In the genomic region with DNA sequence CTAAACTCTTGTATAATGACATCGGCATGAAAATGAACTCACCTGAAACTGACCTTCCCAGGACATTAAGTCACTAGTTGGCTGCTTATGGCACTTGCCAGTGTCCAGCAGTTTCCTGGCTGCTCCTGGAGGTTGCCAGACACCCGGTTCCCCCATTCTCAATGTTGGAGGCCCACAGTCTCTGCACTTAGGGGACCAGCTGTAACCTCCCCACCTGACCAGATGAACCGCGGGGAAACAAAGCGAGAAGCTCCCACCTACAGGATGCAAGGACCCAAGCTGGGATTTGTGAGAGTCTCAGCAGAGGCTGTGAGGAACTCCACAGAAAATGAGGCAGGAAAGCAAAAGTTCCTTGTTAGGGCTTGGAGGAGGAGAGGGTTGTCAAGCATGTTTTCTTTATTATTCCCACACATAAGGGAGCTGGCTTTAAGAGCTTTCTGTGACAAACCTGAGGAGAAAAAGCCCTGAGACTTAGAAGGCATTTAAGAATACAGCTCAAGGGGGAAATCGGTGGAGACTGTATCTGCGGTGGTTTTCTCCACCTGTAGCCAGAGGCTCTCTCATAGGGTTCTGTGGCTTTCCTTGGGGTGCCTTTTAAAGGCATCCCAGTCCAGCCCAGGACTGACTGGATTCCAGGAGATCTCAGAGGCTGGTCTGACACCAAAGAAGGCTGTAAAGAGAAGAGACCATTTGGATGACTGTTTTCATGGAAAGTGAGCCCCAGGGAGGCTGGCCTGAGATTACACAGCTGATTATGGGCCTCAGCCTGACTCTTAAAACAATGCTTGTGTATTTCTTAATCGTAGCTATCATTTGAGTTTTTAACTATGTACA, we compare ENCODE assay signal across 8 cellular contexts. TPM values are rescaled to one million over a fixed set of nuclear protein-coding genes. Genes with fewer than 3 reads are reported as not detected.
DNase-seq lines count a peak whose midpoint lies in the region; ATAC-seq and TF ChIP-seq lines count a peak whose summit lies in the region.

No MANE protein-coding gene starts in this region.

- H3K9me3 ChIP-seq in adipocyte (ENCODE audit: control insufficient read depth, low read length) (no peaks in the 10 kb centered on the region), tibial nerve (no peaks in the 10 kb centered on the region), WERI-Rb-1 (ENCODE audit: severe bottlenecking) (no peaks in the 10 kb centered on the region)

- TF ChIP-seq CTCF in tibial nerve (IDR thresholded peaks at IDR 0.05) (no peak), WERI-Rb-1 (IDR thresholded peaks at IDR 0.05; ENCODE audit: low read depth, low read length) (no peak)

- peak overlapping the region; percentile 49 to 90 (median 86) for H3K27ac ChIP-seq in tibial nerve
- H3K27ac ChIP-seq in WERI-Rb-1 = no peak overlapping the region

- H3K4me3 Mint-ChIP-seq in activated T-cell treated with anti-CD3 and anti-CD28 coated beads, Interleukin-2, amount 50 U/mL, for 72 hours = peak overlapping the region; percentile 88 to 95

- H3K4me3 ChIP-seq in adipocyte (ENCODE audit: low read length) = peak overlapping the region; percentile 91
- H3K4me3 ChIP-seq in tibial nerve = peak overlapping the region in 3 of 4 donors; percentile 70 to 93 (median 80)
- no peak overlapping the region; the same call in 1 of the 2 replicates for H3K4me3 ChIP-seq in WERI-Rb-1 (ENCODE audit: low read depth, low read length)

- DNase-seq in activated T-cell treated with anti-CD3 and anti-CD28 coated beads, Interleukin-2, amount 50 U/mL, for 72 hours = no peak
- DNase-seq in activated T-cell treated with anti-CD3 and anti-CD28 coated beads, Interleukin-2, amount 50 U/mL, for 48 hours = no peak
- DNase-seq in adipocyte (ENCODE audit: low read depth) (peak; percentile 41), kidney glomerular epithelial cell (lab: John Stamatoyannopoulos, UW) (peak; percentile 76), tibial nerve (ENCODE audit: low spot score in 2 of 2) (no peak), head of caudate nucleus (no peak), WERI-Rb-1 (no peak)

- no peak for TF ChIP-seq POLR2A in tibial nerve (IDR thresholded peaks at IDR 0.05)

- intact Hi-C loops in head of caudate nucleus (cut with DNase I) = loop anchor here (5.0 kb wide), 3 partner anchors 45 to 200 kb away; a partner anchor contains a TSS

- peaks cover 49% of the 10 kb centered on the region for H3K27me3 Mint-ChIP-seq in activated T-cell treated with anti-CD3 and anti-CD28 coated beads, Interleukin-2, amount 50 U/mL, for 72 hours (ENCODE audit: low read depth)

- no peak for TF ChIP-seq EP300 in tibial nerve (IDR thresholded peaks at IDR 0.05)

- peaks cover 33% of the 10 kb centered on the region for H3K4me1 Mint-ChIP-seq in activated T-cell treated with anti-CD3 and anti-CD28 coated beads, Interleukin-2, amount 50 U/mL, for 72 hours (ENCODE audit: low read depth)

- peak overlapping the region; percentile 94 for H3K9ac ChIP-seq in adipocyte (ENCODE audit: low read length)

- H3K27ac Mint-ChIP-seq in activated T-cell treated with anti-CD3 and anti-CD28 coated beads, Interleukin-2, amount 50 U/mL, for 72 hours = no peak overlapping the region

- no peaks in the 10 kb centered on the region for H3K27me3 ChIP-seq in adipocyte (replicated peaks; ENCODE audit: control insufficient read depth, insufficient read depth, low read length)
- peaks cover 0 to 34% of the 10 kb centered on the region in 2 donors for H3K27me3 ChIP-seq in tibial nerve
- peaks cover 21% of the 10 kb centered on the region for H3K27me3 ChIP-seq in WERI-Rb-1 (ENCODE audit: insufficient read depth, low read depth, severe bottlenecking)

- WGBS in tibial nerve, 2 donors = 63 to 70% methylated on average over 8 of the region's 8 CpGs

- no peaks in the 10 kb centered on the region for H3K36me3 ChIP-seq in adipocyte (ENCODE audit: control insufficient read depth, insufficient read depth, low read length, severe bottlenecking)
- H3K36me3 ChIP-seq in tibial nerve = no peaks in the 10 kb centered on the region
- no peaks in the 10 kb centered on the region for H3K36me3 ChIP-seq in WERI-Rb-1

- H3K4me1 ChIP-seq in adipocyte (ENCODE audit: control insufficient read depth, insufficient read depth, low read length) (peaks cover 57% of the 10 kb centered on the region), tibial nerve (peaks cover 0 to 90% (median 41%) of the 10 kb centered on the region in 4 donors)

- ATAC-seq in activated T-cell treated with anti-CD3 and anti-CD28 coated beads, Interleukin-2, amount 50 U/mL, for 72 hours (replicated peaks in 1 of 2) = no peak
- no peak for ATAC-seq in GM18909 (IDR thresholded peaks at IDR 0.05; ENCODE audit: poor library complexity, unreplicated experiment)

- peaks cover 1 to 2% of the 10 kb centered on the region in 2 donors for H3K36me3 Mint-ChIP-seq in activated T-cell treated with anti-CD3 and anti-CD28 coated beads, Interleukin-2, amount 50 U/mL, for 72 hours (ENCODE audit: insufficient read depth in 2 of 2)

- H3K9me3 Mint-ChIP-seq in activated T-cell treated with anti-CD3 and anti-CD28 coated beads, Interleukin-2, amount 50 U/mL, for 72 hours = no peaks in the 10 kb centered on the region

RNA-seq across cellular contexts. Expression of a gene that starts 4.6 kb away (rescaled TPM):
- total RNA-seq in activated T-cell treated with anti-CD3 and anti-CD28 coated beads, Interleukin-2, amount 50 U/mL, for 72 hours = 1 to 10 TPM; 9.5 to 9.6 TPM
- 100 to 1,000 TPM; 311 to 468 (median 366) TPM for total RNA-seq in tibial nerve

Comparison
In these comparisons a context has a peak if more than half of its experiments do, and no peak if none do; other contexts are left out.
1. DNase-seq: peak in adipocyte (single experiment) and kidney glomerular epithelial cell (single experiment); none in activated T-cell treated with anti-CD3 and anti-CD28 coated beads, Interleukin-2, amount 50 U/mL, for 72 hours (0 of 2), activated T-cell treated with anti-CD3 and anti-CD28 coated beads, Interleukin-2, amount 50 U/mL, for 48 hours (0 of 2), tibial nerve (0 of 2), head of caudate nucleus (0 of 42) and WERI-Rb-1 (single experiment).
2. RNA of a gene that starts 4.6 kb away (total RNA-seq): 311 to 468 TPM in tibial nerve; 9.5 to 9.6 TPM in activated T-cell treated with anti-CD3 and anti-CD28 coated beads, Interleukin-2, amount 50 U/mL, for 72 hours; every median in the first group is over 10 times any median in the second.